In the genomic region with DNA sequence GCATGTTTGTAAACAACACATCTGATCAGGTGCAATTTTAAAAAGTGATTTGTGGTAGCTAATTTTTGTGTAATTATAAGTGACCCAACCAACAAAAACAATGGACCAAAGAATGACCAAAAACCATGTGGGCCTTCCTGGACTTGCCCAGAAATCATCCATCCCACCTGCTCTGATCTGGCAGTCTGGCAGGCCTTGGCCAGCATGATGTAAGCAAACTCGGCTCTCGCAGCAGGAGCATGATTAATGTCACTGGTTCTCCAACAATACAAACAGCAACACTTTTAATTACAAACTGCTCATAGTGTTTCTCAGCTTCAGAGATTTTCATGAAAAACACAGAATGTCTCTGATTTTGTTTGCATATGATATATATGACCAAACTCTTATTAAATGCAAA, we compare ENCODE assay signal across 26 cellular contexts. TPM values are rescaled to one million over a fixed set of nuclear protein-coding genes. Genes with fewer than 3 reads are reported as not detected.
A peak's percentile ranks its signal among the peaks of the same experiment; 100 is the strongest.
DNase-seq lines count a peak whose midpoint lies in the region; ATAC-seq and TF ChIP-seq lines count a peak whose summit lies in the region.
"Had no signal": no experiment of that assay in that cellular context is flagged by ENCODE, and none has a peak within 500 bp of the region (broad histone marks: within the 10 kb centered on the region; RNA-seq: fewer than 3 reads in every experiment).

No MANE protein-coding gene starts in this region.

- H3K4me3 Mint-ChIP-seq in stimulated activated memory B cell treated with anti-CD40 and anti-IgM and Interleukin-4, amounts not matched to agents 10 μg/mL and 1 μg/mL and 100 μg/mL, for 72 hours: no peak overlapping the region
- no peak overlapping the region for H3K4me3 Mint-ChIP-seq in activated CD4-positive, alpha-beta T cell treated with anti-CD3 and anti-CD28 coated beads for 36 hours
- H3K4me3 Mint-ChIP-seq: activated naive CD4-positive, alpha-beta T cell treated with anti-CD3 and anti-CD28 coated beads, Interleukin-2, amount 10 ng/mL, durations not matched to agents 7 days and 5 days; naive thymus-derived CD4-positive, alpha-beta T cell had no signal

- no peaks in the 10 kb centered on the region for H3K9me3 Mint-ChIP-seq in stimulated activated memory B cell treated with anti-CD40 and anti-IgM and Interleukin-4, amounts not matched to agents 10 μg/mL and 1 μg/mL and 100 μg/mL, for 72 hours
- H3K9me3 Mint-ChIP-seq in activated CD4-positive, alpha-beta T cell treated with anti-CD3 and anti-CD28 coated beads for 36 hours (ENCODE audit: low read depth): no peaks in the 10 kb centered on the region
- H3K9me3 Mint-ChIP-seq: activated naive CD4-positive, alpha-beta T cell treated with anti-CD3 and anti-CD28 coated beads, Interleukin-2, amount 10 ng/mL, durations not matched to agents 7 days and 5 days; naive thymus-derived CD4-positive, alpha-beta T cell; stimulated activated naive CD8-positive, alpha-beta T cell treated with anti-CD3 and anti-CD28 coated beads, Interleukin-15, amount 100 ng/mL, for 72 hours had no signal

- H3K4me2 ChIP-seq in OCI-LY3 (ENCODE audit: low read length): peak overlapping the region; percentile 31

- H2AFZ ChIP-seq in OCI-LY3 (ENCODE audit: low read depth, low read length): no peak overlapping the region

- H3K27me3 ChIP-seq in OCI-LY3 (ENCODE audit: low read depth, low read length): no peaks in the 10 kb centered on the region
- H3K27me3 ChIP-seq: pancreas, sigmoid colon, upper lobe of right lung had no signal

- peaks cover 10% of the 10 kb centered on the region for H3K36me3 Mint-ChIP-seq in stimulated activated memory B cell treated with anti-CD40 and anti-IgM and Interleukin-4, amounts not matched to agents 10 μg/mL and 1 μg/mL and 100 μg/mL, for 72 hours
- peaks cover 23% of the 10 kb centered on the region for H3K36me3 Mint-ChIP-seq in activated CD4-positive, alpha-beta T cell treated with anti-CD3 and anti-CD28 coated beads for 36 hours (ENCODE audit: low read depth)

- H3K27me3 Mint-ChIP-seq in stimulated activated memory B cell treated with anti-CD40 and anti-IgM and Interleukin-4, amounts not matched to agents 10 μg/mL and 1 μg/mL and 100 μg/mL, for 72 hours: no peaks in the 10 kb centered on the region
- no peaks in the 10 kb centered on the region for H3K27me3 Mint-ChIP-seq in activated CD4-positive, alpha-beta T cell treated with anti-CD3 and anti-CD28 coated beads for 36 hours
- H3K27me3 Mint-ChIP-seq: activated naive CD4-positive, alpha-beta T cell treated with anti-CD3 and anti-CD28 coated beads, Interleukin-2, amount 10 ng/mL, durations not matched to agents 7 days and 5 days; B cell; naive thymus-derived CD4-positive, alpha-beta T cell; stimulated activated naive CD8-positive, alpha-beta T cell treated with anti-CD3 and anti-CD28 coated beads, Interleukin-15, amount 100 ng/mL, for 72 hours had no signal

- intact Hi-C loops in activated CD4-positive, alpha-beta T cell treated with anti-CD3 and anti-CD28 coated beads for 36 hours (cut with DNase I, micrococcal nuclease): no loop called here

- no peak overlapping the region for H3K9ac ChIP-seq in OCI-LY3 (ENCODE audit: low read length)

- POLR2A ChIA-PET in activated CD4-positive, alpha-beta T cell treated with anti-CD3 and anti-CD28 coated beads for 36 hours (lab: Charles Lee): interaction anchor here (0.6 to 0.7 kb wide), 2 partner anchors 162 to 603 kb away, joined by 3 to 6 read pairs; no protein-coding TSS in a partner anchor

- peaks cover 17% of the 10 kb centered on the region for H3K4me1 ChIP-seq in OCI-LY3 (ENCODE audit: low read length)
- H3K4me1 ChIP-seq: pancreas, sigmoid colon, upper lobe of right lung had no signal

- H3K79me2 ChIP-seq in OCI-LY3 (ENCODE audit: low read length): no peaks in the 10 kb centered on the region

- H3K9me3 ChIP-seq in OCI-LY3 (ENCODE audit: insufficient read depth, low read length): no peaks in the 10 kb centered on the region
- H3K9me3 ChIP-seq: Caco-2, pancreas, sigmoid colon, upper lobe of right lung had no signal

- H3K27ac ChIP-seq in OCI-LY3 (ENCODE audit: low read length): no peak overlapping the region
- H3K27ac ChIP-seq: 22Rv1, epithelial cell of prostate, pancreas, sigmoid colon, upper lobe of right lung had no signal

- peaks cover 25% of the 10 kb centered on the region for H3K36me3 ChIP-seq in OCI-LY3 (replicated peaks; ENCODE audit: low read depth, low read length)

- H4K20me1 ChIP-seq in OCI-LY3 (ENCODE audit: insufficient read depth, low read length): peaks cover 15% of the 10 kb centered on the region

- H3K27ac Mint-ChIP-seq in stimulated activated memory B cell treated with anti-CD40 and anti-IgM and Interleukin-4, amounts not matched to agents 10 μg/mL and 1 μg/mL and 100 μg/mL, for 72 hours: peak overlapping the region; percentile 6
- no peak overlapping the region for H3K27ac Mint-ChIP-seq in activated CD4-positive, alpha-beta T cell treated with anti-CD3 and anti-CD28 coated beads for 36 hours
- H3K27ac Mint-ChIP-seq: activated naive CD4-positive, alpha-beta T cell treated with anti-CD3 and anti-CD28 coated beads, Interleukin-2, amount 10 ng/mL, durations not matched to agents 7 days and 5 days; B cell had no signal

- DNase-seq in DMS 273 (lab: John Stamatoyannopoulos, UW; ENCODE audit: unreplicated experiment) (peak; percentile 28), DMS 273 treated with DMSO at 0.1 percent for 48 hours (lab: John Stamatoyannopoulos, UW) (no peak), dermis blood vessel endothelial cell (peak; percentile 23), NCI-H524 (lab: John Stamatoyannopoulos, UW) (no peak)
- no peak for DNase-seq in stimulated activated CD4-positive, alpha-beta T cell treated with anti-CD3 and anti-CD28 coated beads, Interleukin-1b, Interleukin-23, amount 100 ng/mL, for 48 hours
- no peak for DNase-seq in activated CD4-positive, alpha-beta T cell treated with anti-CD3 and anti-CD28 coated beads for 36 hours
- DNase-seq: activated CD4-positive, alpha-beta T cell treated with anti-CD3 and anti-CD28 coated beads, Interleukin-2, amount 50 U/mL, for 1 hour; activated naive CD4-positive, alpha-beta T cell treated with anti-CD3 and anti-CD28 coated beads, Interleukin-2, amount 10 ng/mL, durations not matched to agents 7 days and 5 days; activated T-cell treated with anti-CD3 and anti-CD28 coated beads, Interleukin-2, amount 50 U/mL, for 1 hour; Caco-2; EL; H7; mammary epithelial cell; naive thymus-derived CD4-positive, alpha-beta T cell; NCI-H2029; NCI-H510A; pancreas; Right ventricle myocardium superior; sigmoid colon; stimulated activated naive CD8-positive, alpha-beta T cell treated with anti-CD3 and anti-CD28 coated beads, Interleukin-15, amount 100 ng/mL, for 72 hours; upper lobe of right lung had no signal

- ATAC-seq in stimulated activated memory B cell treated with anti-CD40 and anti-IgM and Interleukin-4, amounts not matched to agents 10 μg/mL and 1 μg/mL and 100 μg/mL, for 72 hours: no peak
- ATAC-seq in activated CD4-positive, alpha-beta T cell treated with anti-CD3 and anti-CD28 coated beads for 36 hours: no peak
- ATAC-seq: naive thymus-derived CD4-positive, alpha-beta T cell; upper lobe of right lung had no signal

- H3K4me1 Mint-ChIP-seq in stimulated activated memory B cell treated with anti-CD40 and anti-IgM and Interleukin-4, amounts not matched to agents 10 μg/mL and 1 μg/mL and 100 μg/mL, for 72 hours: peaks cover 30% of the 10 kb centered on the region
- H3K4me1 Mint-ChIP-seq in activated CD4-positive, alpha-beta T cell treated with anti-CD3 and anti-CD28 coated beads for 36 hours: peaks cover 20% of the 10 kb centered on the region

- TF ChIP-seq CTCF in OCI-LY3 (IDR thresholded peaks at IDR 0.05; ENCODE audit: low read depth, low read length): no peak

- no peak overlapping the region for H3K4me3 ChIP-seq in OCI-LY3 (ENCODE audit: low read length)
- H3K4me3 ChIP-seq: pancreas, sigmoid colon, upper lobe of right lung had no signal

- CTCF ChIA-PET in activated CD4-positive, alpha-beta T cell treated with anti-CD3 and anti-CD28 coated beads for 36 hours (lab: Charles Lee): interaction anchor here (0.7 to 1.3 kb wide), 4 partner anchors 9 to 407 kb away, joined by 3 to 6 read pairs (median 4); no protein-coding TSS in a partner anchor

RNA-seq across cellular contexts. Expression of gene TP53INP2, which starts 16.1 kb away (rescaled TPM):
- 5.8 and 9.9 TPM in 2 replicates for total RNA-seq in dermis blood vessel endothelial cell
- total RNA-seq in activated CD4-positive, alpha-beta T cell treated with anti-CD3 and anti-CD28 coated beads for 36 hours: 1 to 10 TPM; 2.2 to 2.3 TPM

RNA-seq across cellular contexts. Expression of gene PIGU, which starts 43.4 kb away (rescaled TPM):
- total RNA-seq in dermis blood vessel endothelial cell: 7.8 and 8.3 TPM in 2 replicates
- total RNA-seq in activated CD4-positive, alpha-beta T cell treated with anti-CD3 and anti-CD28 coated beads for 36 hours: 10 to 100 TPM; 21.1 to 28.2 TPM

Comparison
In these comparisons a context has a peak if more than half of its experiments do, and no peak if none do; other contexts are left out.
1. DNase-seq: peak in DMS 273 (single experiment) and dermis blood vessel endothelial cell (single experiment); none in DMS 273 treated with DMSO at 0.1 percent for 48 hours (single experiment), stimulated activated CD4-positive, alpha-beta T cell treated with anti-CD3 and anti-CD28 coated beads, Interleukin-1b, Interleukin-23, amount 100 ng/mL, for 48 hours (single experiment), NCI-H524 (0 of 2) and activated CD4-positive, alpha-beta T cell treated with anti-CD3 and anti-CD28 coated beads for 36 hours (single experiment).